In genomic region chr19:49343127-49343526, GRCh38 we compare ENCODE assay signal across 23 cellular contexts. TPM values are rescaled to one million over a fixed set of nuclear protein-coding genes. Genes with fewer than 3 reads are reported as not detected.
DNase-seq lines count a peak whose midpoint lies in the region; ATAC-seq and TF ChIP-seq lines count a peak whose summit lies in the region.
"Had no signal": no experiment of that assay in that cellular context is flagged by ENCODE, and none has a peak within 500 bp of the region (broad histone marks: within the 10 kb centered on the region; RNA-seq: fewer than 3 reads in every experiment).

No MANE protein-coding gene starts in this region.

- H3K23ac ChIP-seq in H9 (ENCODE audit: insufficient read length, low read depth, low read length) = no peak overlapping the region

- peaks cover 6% of the 10 kb centered on the region for H3K23me2 ChIP-seq in H9 (ENCODE audit: insufficient read length, low read depth, low read length, poor library complexity, severe bottlenecking)

- H3K79me2 ChIP-seq in H9 (ENCODE audit: insufficient read depth, low read length) = no peaks in the 10 kb centered on the region

- H3K27me3 Mint-ChIP-seq in natural killer cell (ENCODE audit: low read depth in 2 of 2) (no peaks in the 10 kb centered on the region), activated B cell treated with CpG ODN at 0.5 μM for 24 hours (no peaks in the 10 kb centered on the region), H9 (ENCODE audit: low read depth) (peaks cover 6% of the 10 kb centered on the region)
- no peaks in the 10 kb centered on the region for H3K27me3 Mint-ChIP-seq in natural killer cell treated with Interleukin-12 subunit alpha and Interleukin-12 subunit beta and Interleukin-15 and Interleukin-18, amount 100 ng/mL, for 72 hours
- H3K27me3 Mint-ChIP-seq in naive thymus-derived CD8-positive, alpha-beta T cell = no peaks in the 10 kb centered on the region
- H3K27me3 Mint-ChIP-seq: activated naive CD4-positive, alpha-beta T cell treated with anti-CD3 and anti-CD28 coated beads, Interleukin-2, amount 50 U/mL, for 24 hours had no signal

- H2AFZ ChIP-seq in H9 (ENCODE audit: low read length) = no peak overlapping the region

- CTCF ChIA-PET in activated B cell treated with CpG ODN at 0.5 μM for 24 hours (lab: Charles Lee) = no interaction called here

- H2BK12ac ChIP-seq in H9 (ENCODE audit: insufficient read length, low read depth, low read length) = no peak overlapping the region

- H2BK5ac ChIP-seq in H9 (ENCODE audit: insufficient read length, low read length) = no peak overlapping the region

- H3K4ac ChIP-seq in H9 (ENCODE audit: low read depth, low read length) = no peak overlapping the region

- no peak overlapping the region for H3K18ac ChIP-seq in H9 (ENCODE audit: insufficient read length, low read depth, low read length)

- no peak overlapping the region for H3K56ac ChIP-seq in H9 (ENCODE audit: insufficient read length, low read depth, low read length)

- H3K4me3 Mint-ChIP-seq in natural killer cell (no peak overlapping the region), activated B cell treated with CpG ODN at 0.5 μM for 24 hours (peak overlapping the region; percentile 4), H9 (no peak overlapping the region)
- no peak overlapping the region for H3K4me3 Mint-ChIP-seq in natural killer cell treated with Interleukin-12 subunit alpha and Interleukin-12 subunit beta and Interleukin-15 and Interleukin-18, amount 100 ng/mL, for 72 hours
- H3K4me3 Mint-ChIP-seq in naive thymus-derived CD8-positive, alpha-beta T cell = no peak overlapping the region
- H3K4me3 Mint-ChIP-seq: activated naive CD4-positive, alpha-beta T cell treated with anti-CD3 and anti-CD28 coated beads, Interleukin-2, amount 50 U/mL, for 24 hours; activated T-cell treated with anti-CD3 and anti-CD28 coated beads, Interleukin-2, amount 50 U/mL, for 4 hours had no signal

- no peak overlapping the region for H4K91ac ChIP-seq in H9 (ENCODE audit: insufficient read length, low read depth, low read length)

- intact Hi-C loops in natural killer cell (cut with micrococcal nuclease) = no loop called here
- intact Hi-C loops in activated B cell treated with CpG ODN at 0.5 μM for 24 hours (cut with micrococcal nuclease) = no loop called here

- H4K20me1 ChIP-seq in H9 (ENCODE audit: control insufficient read depth, insufficient read depth, insufficient read length) = no peaks in the 10 kb centered on the region

- H3K27ac Mint-ChIP-seq in natural killer cell (peak overlapping the region; percentile 6 to 14), activated B cell treated with CpG ODN at 0.5 μM for 24 hours (peak overlapping the region; percentile 93), H9 (0 out of 7 replicates have a peak overlapping the region, but pooled peaks of 1 of the 3 experiments have one; percentile 5)
- H3K27ac Mint-ChIP-seq in natural killer cell treated with Interleukin-12 subunit alpha and Interleukin-12 subunit beta and Interleukin-15 and Interleukin-18, amount 100 ng/mL, for 72 hours = no peak overlapping the region
- H3K27ac Mint-ChIP-seq in naive thymus-derived CD8-positive, alpha-beta T cell = peak overlapping the region in 6 of 10 donors; percentile 30 to 81 (median 66)
- H3K27ac Mint-ChIP-seq: activated naive CD4-positive, alpha-beta T cell treated with anti-CD3 and anti-CD28 coated beads, Interleukin-2, amount 50 U/mL, for 24 hours had no signal

- no peaks in the 10 kb centered on the region for H3K4me1 ChIP-seq in H9 (ENCODE audit: insufficient read depth, low read length)

- H2AK5ac ChIP-seq in H9 (ENCODE audit: insufficient read length, low read length) = no peak overlapping the region

- WGBS in H9 (ENCODE audit: extremely low coverage, insufficient read length, low lambda C conversion rate) = no CpG with 5 or more reads among the region's 7 CpGs

- no peak overlapping the region for H2BK120ac ChIP-seq in H9 (ENCODE audit: low read depth, low read length, poor library complexity, severe bottlenecking)

- no peak overlapping the region for H2BK15ac ChIP-seq in H9 (ENCODE audit: low read depth, low read length)

- no peak overlapping the region for H3T11ph ChIP-seq in H9 (ENCODE audit: low read length)

- H4K5ac ChIP-seq in H9 (ENCODE audit: insufficient read length, low read depth, low read length) = no peak overlapping the region

- H3K9me3 ChIP-seq in H9 (ENCODE audit: control insufficient read depth, low read depth, low read length) = no peaks in the 10 kb centered on the region
- H3K9me3 ChIP-seq: esophagus muscularis mucosa had no signal

- no peaks in the 10 kb centered on the region for H3K27me3 ChIP-seq in H9 (ENCODE audit: insufficient read depth, low read length)
- H3K27me3 ChIP-seq: esophagus muscularis mucosa had no signal

- H3K4me2 ChIP-seq in H9 (ENCODE audit: insufficient read depth, insufficient read length, low read length) = no peak overlapping the region

- H3K9ac ChIP-seq in H9 (ENCODE audit: extremely low read depth, insufficient read length, low read length) = no peak overlapping the region

- no peak overlapping the region for H4K8ac ChIP-seq in H9 (replicated peaks; ENCODE audit: insufficient read length, low read depth, low read length)

- no peak overlapping the region for H3K14ac ChIP-seq in H9 (ENCODE audit: insufficient read depth, low read length)

- H3K4me1 Mint-ChIP-seq in natural killer cell = peaks cover 37 to 46% of the 10 kb centered on the region in 2 donors
- H3K4me1 Mint-ChIP-seq in natural killer cell treated with Interleukin-12 subunit alpha and Interleukin-12 subunit beta and Interleukin-15 and Interleukin-18, amount 100 ng/mL, for 72 hours (ENCODE audit: low read depth in 2 of 2) = peaks cover 31 to 48% of the 10 kb centered on the region in 2 donors
- H3K4me1 Mint-ChIP-seq in activated B cell treated with CpG ODN at 0.5 μM for 24 hours = peaks cover 67% of the 10 kb centered on the region
- peaks cover 18 to 47% (median 25%) of the 10 kb centered on the region in 4 donors for H3K4me1 Mint-ChIP-seq in naive thymus-derived CD8-positive, alpha-beta T cell
- peaks cover 14 to 19% of the 10 kb centered on the region in 2 experiments for H3K4me1 Mint-ChIP-seq in H9

- H2BK20ac ChIP-seq in H9 (ENCODE audit: low read depth, low read length, poor library complexity, severe bottlenecking) = no peak overlapping the region

- DNase-seq in natural killer cell (no peak), activated B cell treated with CpG ODN at 0.5 μM for 24 hours (peak; percentile 14), C1 segment of cervical spinal cord (lab: John Stamatoyannopoulos, UW) (no peak), H9 (no peak), NCI-H82 treated with DMSO at 0.1 percent for 48 hours (lab: John Stamatoyannopoulos, UW; ENCODE audit: unreplicated experiment) (no peak), GM19238 (ENCODE audit: insufficient read length, low spot score) (no peak)
- no peak for DNase-seq in natural killer cell treated with Interleukin-12 subunit alpha and Interleukin-12 subunit beta and Interleukin-15 and Interleukin-18, amount 100 ng/mL, for 72 hours (ENCODE audit: low spot score)
- no peak for DNase-seq in naive thymus-derived CD8-positive, alpha-beta T cell
- DNase-seq: activated T-cell treated with anti-CD3 and anti-CD28 coated beads, Interleukin-2, amount 50 U/mL, for 4 hours; effector CD8-positive, alpha-beta T cell; kidney; NCI-H2029; occipital lobe; retina; SIG-M5; trophoblast cell had no signal

- TF ChIP-seq CTCF in natural killer cell (IDR thresholded peaks at IDR 0.05) (no peak), activated B cell treated with CpG ODN at 0.5 μM for 24 hours (IDR thresholded peaks at IDR 0.05) (no peak), H9 (conservative IDR thresholded peaks at IDR 0.05) (no peak)

- no peaks in the 10 kb centered on the region for H3K79me1 ChIP-seq in H9 (ENCODE audit: insufficient read depth, low read depth, low read length, poor library complexity, severe bottlenecking)

- H3K9me3 Mint-ChIP-seq in natural killer cell (no peaks in the 10 kb centered on the region), activated B cell treated with CpG ODN at 0.5 μM for 24 hours (no peaks in the 10 kb centered on the region), H9 (peaks cover 0 to 3% of the 10 kb centered on the region in 2 experiments; a peak in 2 of 5 replicates)
- H3K9me3 Mint-ChIP-seq in natural killer cell treated with Interleukin-12 subunit alpha and Interleukin-12 subunit beta and Interleukin-15 and Interleukin-18, amount 100 ng/mL, for 72 hours = no peaks in the 10 kb centered on the region
- H3K9me3 Mint-ChIP-seq in naive thymus-derived CD8-positive, alpha-beta T cell = no peaks in the 10 kb centered on the region
- H3K9me3 Mint-ChIP-seq: activated naive CD4-positive, alpha-beta T cell treated with anti-CD3 and anti-CD28 coated beads, Interleukin-2, amount 50 U/mL, for 24 hours; activated T-cell treated with anti-CD3 and anti-CD28 coated beads, Interleukin-2, amount 50 U/mL, for 4 hours had no signal

- H3K36me3 Mint-ChIP-seq in natural killer cell (no peaks in the 10 kb centered on the region), activated B cell treated with CpG ODN at 0.5 μM for 24 hours (ENCODE audit: low read depth) (peaks cover 63% of the 10 kb centered on the region), H9 (ENCODE audit: insufficient read depth in 1 of 3, low read depth in 3 of 3) (peaks cover 55 to 82% (median 80%) of the 10 kb centered on the region in 3 experiments)
- peaks cover 7% of the 10 kb centered on the region for H3K36me3 Mint-ChIP-seq in natural killer cell treated with Interleukin-12 subunit alpha and Interleukin-12 subunit beta and Interleukin-15 and Interleukin-18, amount 100 ng/mL, for 72 hours
- peaks cover 0 to 30% (median 5%) of the 10 kb centered on the region in 3 donors for H3K36me3 Mint-ChIP-seq in naive thymus-derived CD8-positive, alpha-beta T cell

- POLR2A ChIA-PET in activated B cell treated with CpG ODN at 0.5 μM for 24 hours (lab: Charles Lee) = interaction anchor here (0.6 to 19.9 kb wide), 11 partner anchors 9 to 541 kb away, joined by 3 to 757 read pairs (median 22); partner anchors contain the start of genes CD37, KASH5, SLC6A16 and TEAD2
- POLR2A ChIA-PET in naive thymus-derived CD8-positive, alpha-beta T cell (lab: Charles Lee) = interaction anchor here (0.6 to 2.4 kb wide), 2 partner anchors 10 to 13 kb away, joined by 7 to 10 read pairs; no protein-coding TSS in a partner anchor

- no peak overlapping the region for H3K27ac ChIP-seq in H9 (ENCODE audit: insufficient read length, low read depth, low read length)
- H3K27ac ChIP-seq: C4-2B, esophagus muscularis mucosa had no signal

- no peak for ATAC-seq in natural killer cell
- no peak for ATAC-seq in natural killer cell treated with Interleukin-12 subunit alpha and Interleukin-12 subunit beta and Interleukin-15 and Interleukin-18, amount 100 ng/mL, for 72 hours
- ATAC-seq in activated B cell treated with CpG ODN at 0.5 μM for 24 hours (ENCODE audit: low read depth) = no peak
- no peak for ATAC-seq in naive thymus-derived CD8-positive, alpha-beta T cell
- ATAC-seq: activated T-cell treated with anti-CD3 and anti-CD28 coated beads, Interleukin-2, amount 50 U/mL, for 4 hours had no signal

RNA-seq across cellular contexts. Expression of gene CD37, which starts 7.9 kb away (rescaled TPM):
- total RNA-seq in natural killer cell (100 to 1,000 TPM; 322 to 392 (median 359) TPM), activated B cell treated with CpG ODN at 0.5 μM for 24 hours (1,587 and 1,688 TPM in 2 replicates), H9 (2021) (not detected in 2 replicates)
- 100 to 1,000 TPM; 102 to 122 TPM for total RNA-seq in natural killer cell treated with Interleukin-12 subunit alpha and Interleukin-12 subunit beta and Interleukin-15 and Interleukin-18, amount 100 ng/mL, for 72 hours
- 100 to 1,000 TPM; 328 to 337 TPM for total RNA-seq in naive thymus-derived CD8-positive, alpha-beta T cell
- polyA plus RNA-seq in naive thymus-derived CD8-positive, alpha-beta T cell = 100 to 1,000 TPM; 148 to 192 (median 177) TPM
- total RNA-seq: LHCN-M2 had no signal

RNA-seq across cellular contexts. Expression of gene SLC6A16, which starts 18.1 kb away (rescaled TPM):
- total RNA-seq in natural killer cell = 10 to 100 TPM in 2 of 3 donors, 1 to 10 TPM in 1; 7.2 to 11.5 (median 10.8) TPM
- total RNA-seq in natural killer cell treated with Interleukin-12 subunit alpha and Interleukin-12 subunit beta and Interleukin-15 and Interleukin-18, amount 100 ng/mL, for 72 hours = 1 to 10 TPM; 4.2 to 5.3 TPM
- 14.8 and 19.3 TPM in 2 replicates for total RNA-seq in activated B cell treated with CpG ODN at 0.5 μM for 24 hours
- 1 to 10 TPM; 6.0 to 6.9 TPM for total RNA-seq in naive thymus-derived CD8-positive, alpha-beta T cell
- 1 to 10 TPM in 2 of 3 donors, under 1 TPM in 1; 0.97 to 1.5 (median 1.4) TPM for polyA plus RNA-seq in naive thymus-derived CD8-positive, alpha-beta T cell
- 2.9 and 3.2 TPM in 2 replicates for total RNA-seq in H9 (2021)
- total RNA-seq: frontal cortex, occipital lobe had no signal

RNA-seq across cellular contexts. Expression of gene TEAD2, which starts 19.1 kb away (rescaled TPM):
- total RNA-seq in natural killer cell (not detected), activated B cell treated with CpG ODN at 0.5 μM for 24 hours (5.3 TPM in 2 replicates), H9 (2021) (118 and 126 TPM in 2 replicates)
- total RNA-seq in natural killer cell treated with Interleukin-12 subunit alpha and Interleukin-12 subunit beta and Interleukin-15 and Interleukin-18, amount 100 ng/mL, for 72 hours = not detected
- under 1 TPM; 0.21 to 0.49 TPM for total RNA-seq in naive thymus-derived CD8-positive, alpha-beta T cell
- polyA plus RNA-seq in naive thymus-derived CD8-positive, alpha-beta T cell = under 1 TPM in 1 of 3 donors, not detected in 2; 0.07 TPM
- total RNA-seq: activated CD8-positive, alpha-beta memory T cell treated with anti-CD3 and anti-CD28 coated beads for 36 hours had no signal

RNA-seq across cellular contexts. Expression of gene DKKL1, which starts 20.6 kb away (rescaled TPM):
- total RNA-seq in natural killer cell = not detected
- not detected for total RNA-seq in natural killer cell treated with Interleukin-12 subunit alpha and Interleukin-12 subunit beta and Interleukin-15 and Interleukin-18, amount 100 ng/mL, for 72 hours
- total RNA-seq in activated B cell treated with CpG ODN at 0.5 μM for 24 hours = 0.71 and 0.76 TPM in 2 replicates
- total RNA-seq in naive thymus-derived CD8-positive, alpha-beta T cell = not detected
- not detected for polyA plus RNA-seq in naive thymus-derived CD8-positive, alpha-beta T cell
- total RNA-seq in H9 (2021) = 2.3 and 3.5 TPM in 2 replicates
- total RNA-seq: activated CD8-positive, alpha-beta memory T cell treated with anti-CD3 and anti-CD28 coated beads for 36 hours; activated T-cell treated with anti-CD3 and anti-CD28 coated beads, Interleukin-2, amount 50 U/mL, for 4 hours had no signal

RNA-seq across cellular contexts. Expression of gene KASH5, which starts 44.9 kb away (rescaled TPM):
- under 1 TPM in 2 of 3 donors, not detected in 1; 0.73 to 0.80 TPM for total RNA-seq in natural killer cell
- under 1 TPM in 1 of 2 donors, not detected in 1; 0.56 TPM for total RNA-seq in natural killer cell treated with Interleukin-12 subunit alpha and Interleukin-12 subunit beta and Interleukin-15 and Interleukin-18, amount 100 ng/mL, for 72 hours
- total RNA-seq in activated B cell treated with CpG ODN at 0.5 μM for 24 hours = 0.62 and 0.66 TPM in 2 replicates
- total RNA-seq in naive thymus-derived CD8-positive, alpha-beta T cell = under 1 TPM in 1 of 2 experiments, not detected in 1; 0.36 TPM
- under 1 TPM in 1 of 3 donors, not detected in 2; 0.22 TPM for polyA plus RNA-seq in naive thymus-derived CD8-positive, alpha-beta T cell
- 0.39 TPM in 1 of 2 replicates, not detected in the other for total RNA-seq in H9 (2021)
- total RNA-seq: cerebellum, esophagus muscularis mucosa, frontal cortex, kidney, LHCN-M2, occipital lobe had no signal

Comparison
In these comparisons a context has a peak if more than half of its experiments do, and no peak if none do; other contexts are left out.
1. H3K27ac Mint-ChIP-seq: peak in natural killer cell (2 of 2), activated B cell treated with CpG ODN at 0.5 μM for 24 hours (single experiment) and naive thymus-derived CD8-positive, alpha-beta T cell (6 of 10); none in natural killer cell treated with Interleukin-12 subunit alpha and Interleukin-12 subunit beta and Interleukin-15 and Interleukin-18, amount 100 ng/mL, for 72 hours (0 of 2).
2. RNA of gene CD37, which starts 7.9 kb away (total RNA-seq): 1,587 to 1,688 TPM in activated B cell treated with CpG ODN at 0.5 μM for 24 hours, 322 to 392 TPM in natural killer cell, 328 to 337 TPM in naive thymus-derived CD8-positive, alpha-beta T cell and 102 to 122 TPM in natural killer cell treated with Interleukin-12 subunit alpha and Interleukin-12 subunit beta and Interleukin-15 and Interleukin-18, amount 100 ng/mL, for 72 hours; not detected in H9; every median in the first group is over 10 times any median in the second.
3. RNA of gene TEAD2, which starts 19.1 kb away (total RNA-seq): 118 to 126 TPM in H9; 5.3 TPM in activated B cell treated with CpG ODN at 0.5 μM for 24 hours, 0.21 to 0.49 TPM in naive thymus-derived CD8-positive, alpha-beta T cell, not detected in natural killer cell treated with Interleukin-12 subunit alpha and Interleukin-12 subunit beta and Interleukin-15 and Interleukin-18, amount 100 ng/mL, for 72 hours and not detected in natural killer cell; every median in the first group is over 10 times any median in the second.